Comparison of ENCODE assay signal across 11 cellular contexts in the genomic region with DNA sequence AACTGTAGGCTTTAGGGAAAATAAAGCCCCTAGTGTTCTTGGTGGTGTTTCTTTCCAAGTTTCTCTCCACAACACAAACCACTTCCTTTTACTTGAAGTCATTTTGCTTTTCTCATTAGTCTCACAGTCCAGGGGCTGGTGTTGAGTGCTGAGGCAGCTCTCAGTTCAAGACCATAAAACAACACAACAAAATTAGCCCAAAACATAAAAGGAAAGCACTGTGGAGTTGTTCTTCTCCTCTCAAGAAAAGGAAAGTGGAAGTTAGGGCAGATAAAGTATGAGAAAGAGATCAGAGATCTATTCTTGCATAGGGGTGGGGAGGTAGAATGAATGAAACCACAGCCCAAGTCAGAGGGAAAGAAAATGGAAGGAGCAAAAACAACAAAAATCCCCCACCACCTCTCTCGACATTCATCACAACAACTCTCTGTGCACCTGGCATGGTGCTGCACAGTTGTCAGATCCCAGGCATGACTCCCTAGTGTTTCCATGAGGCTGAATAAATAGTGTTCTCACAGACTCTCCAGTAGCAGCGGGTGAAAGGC.
DNase-seq lines count a peak whose midpoint lies in the region; ATAC-seq lines count a peak whose summit lies in the region.
"Had no signal": no experiment of that assay in that cellular context is flagged by ENCODE, and none has a peak within 500 bp of the region (broad histone marks: within the 10 kb centered on the region; RNA-seq: fewer than 3 reads in every experiment).

No MANE protein-coding gene starts in this region.

- H3K4me1 Mint-ChIP-seq in activated naive CD4-positive, alpha-beta T cell treated with anti-CD3 and anti-CD28 coated beads, Interleukin-2, amount 10 ng/mL, durations not matched to agents 7 days and 5 days = peaks cover 4% of the 10 kb centered on the region
- H3K4me1 Mint-ChIP-seq: naive B cell had no signal

- H3K4me3 Mint-ChIP-seq in activated naive CD4-positive, alpha-beta T cell treated with anti-CD3 and anti-CD28 coated beads, Interleukin-2, amount 10 ng/mL, durations not matched to agents 7 days and 5 days = peak overlapping the region; percentile 37
- H3K4me3 Mint-ChIP-seq: naive B cell had no signal

- no peaks in the 10 kb centered on the region for H3K27me3 Mint-ChIP-seq in activated naive CD4-positive, alpha-beta T cell treated with anti-CD3 and anti-CD28 coated beads, Interleukin-2, amount 10 ng/mL, durations not matched to agents 7 days and 5 days
- H3K27me3 Mint-ChIP-seq: naive B cell had no signal

- peaks cover 4% of the 10 kb centered on the region for H3K36me3 Mint-ChIP-seq in activated naive CD4-positive, alpha-beta T cell treated with anti-CD3 and anti-CD28 coated beads, Interleukin-2, amount 10 ng/mL, durations not matched to agents 7 days and 5 days
- no peaks in the 10 kb centered on the region for H3K36me3 Mint-ChIP-seq in activated naive CD4-positive, alpha-beta T cell treated with anti-CD3 and anti-CD28 coated beads, Interleukin-2, amount 50 U/mL, for 72 hours
- H3K36me3 Mint-ChIP-seq: naive B cell had no signal

- DNase-seq in activated naive CD4-positive, alpha-beta T cell treated with anti-CD3 and anti-CD28 coated beads, Interleukin-2, amount 10 ng/mL, durations not matched to agents 7 days and 5 days = no peak
- no peak for DNase-seq in activated naive CD4-positive, alpha-beta T cell (lab: John Stamatoyannopoulos, UW)
- DNase-seq in HT1080 (ENCODE audit: low read depth) = peak; percentile 36
- DNase-seq in activated naive CD4-positive, alpha-beta T cell treated with anti-CD3 and anti-CD28 coated beads, Interleukin-2, amount 50 U/mL, for 72 hours (ENCODE audit: low spot score in 2 of 2) = no peak
- DNase-seq in stimulated activated naive CD8-positive, alpha-beta T cell treated with anti-CD3 and anti-CD28 coated beads, Interleukin-15, Interleukin-2, amounts not matched to agents 100 U/mL and 50 U/mL, for 24 hours = no peak
- no peak for DNase-seq in NCI-H1436 treated with DMSO at 0.1 percent for 48 hours (lab: John Stamatoyannopoulos, UW)
- DNase-seq in dermis blood vessel endothelial cell = no peak
- DNase-seq: activated CD4-positive, CD25-positive, alpha-beta regulatory T cell treated with anti-CD3 and anti-CD28 coated beads, Interleukin-2, amount 50 U/mL, for 72 hours; body of pancreas; naive B cell had no signal

- CTCF ChIA-PET in activated naive CD4-positive, alpha-beta T cell treated with anti-CD3 and anti-CD28 coated beads, Interleukin-2, amount 10 ng/mL, durations not matched to agents 7 days and 5 days (lab: Charles Lee) = interaction anchor here (1.4 to 2.2 kb wide), 2 partner anchors 21 to 118 kb away, joined by 4 to 12 read pairs; no protein-coding TSS in a partner anchor

- ATAC-seq in activated naive CD4-positive, alpha-beta T cell treated with anti-CD3 and anti-CD28 coated beads, Interleukin-2, amount 50 U/mL, for 72 hours = peak; percentile 61 to 84
- peak; percentile 58 for ATAC-seq in stimulated activated naive CD8-positive, alpha-beta T cell treated with anti-CD3 and anti-CD28 coated beads, Interleukin-15, Interleukin-2, amounts not matched to agents 100 U/mL and 50 U/mL, for 24 hours
- no peak for ATAC-seq in GM18502 (IDR thresholded peaks at IDR 0.05; ENCODE audit: poor library complexity, unreplicated experiment)
- ATAC-seq: body of pancreas had no signal

- H3K9me3 Mint-ChIP-seq in activated naive CD4-positive, alpha-beta T cell treated with anti-CD3 and anti-CD28 coated beads, Interleukin-2, amount 10 ng/mL, durations not matched to agents 7 days and 5 days = no peaks in the 10 kb centered on the region
- H3K9me3 Mint-ChIP-seq in activated naive CD4-positive, alpha-beta T cell treated with anti-CD3 and anti-CD28 coated beads, Interleukin-2, amount 50 U/mL, for 72 hours = peaks cover 0 to 6% of the 10 kb centered on the region in 2 donors
- H3K9me3 Mint-ChIP-seq: naive B cell had no signal

- no peak overlapping the region for H3K27ac Mint-ChIP-seq in activated naive CD4-positive, alpha-beta T cell treated with anti-CD3 and anti-CD28 coated beads, Interleukin-2, amount 10 ng/mL, durations not matched to agents 7 days and 5 days
- peak overlapping the region; percentile 31 to 41 for H3K27ac Mint-ChIP-seq in activated naive CD4-positive, alpha-beta T cell treated with anti-CD3 and anti-CD28 coated beads, Interleukin-2, amount 50 U/mL, for 72 hours
- H3K27ac Mint-ChIP-seq: naive B cell had no signal
